Comparison of ENCODE assay signal across 8 cellular contexts in genomic region chr22:45164217-45165123, GRCh38. TPM values are rescaled to one million over a fixed set of nuclear protein-coding genes. Genes with fewer than 3 reads are reported as not detected.
DNase-seq lines count a peak whose midpoint lies in the region; ATAC-seq, FAIRE-seq and TF ChIP-seq lines count a peak whose summit lies in the region.

No MANE protein-coding gene starts in this region.

- TF ChIP-seq RAD21 in GM12878 (IDR thresholded peaks at IDR 0.05; ENCODE audit: insufficient read depth, low read depth, low read length): no peak

- H3K4me2 ChIP-seq in GM12878 (ENCODE audit: control insufficient read depth, insufficient read depth) (peak overlapping the region; percentile 56), smooth muscle cell (peak overlapping the region; percentile 96)

- H3K4me3 ChIP-seq in SJSA1: peak overlapping the region; percentile 88
- peak overlapping the region; percentile 97 for H3K4me3 ChIP-seq in GM12878
- H3K4me3 ChIP-seq in iPS-20b (ENCODE audit: low read length): peak overlapping the region; percentile 98
- H3K4me3 ChIP-seq in smooth muscle cell: peak overlapping the region; percentile 95

- ATAC-seq in GM18517 (IDR thresholded peaks at IDR 0.05; ENCODE audit: unreplicated experiment): peak; percentile 5
- ATAC-seq in HG02840 (IDR thresholded peaks at IDR 0.05; ENCODE audit: low FRiP score, unreplicated experiment): peak; percentile 29
- peak; percentile 52 for ATAC-seq in GM12878

- H3K36me3 ChIP-seq in SJSA1 (peaks cover 64% of the 10 kb centered on the region), GM12878 (ENCODE audit: control insufficient read depth in 2 of 2, insufficient read depth in 2 of 2, low read length in 1 of 2) (peaks cover 2 to 10% of the 10 kb centered on the region in 2 experiments), iPS-20b (ENCODE audit: insufficient read depth, low read depth, low read length) (peaks cover 38% of the 10 kb centered on the region), smooth muscle cell (ENCODE audit: low read depth) (no peaks in the 10 kb centered on the region)

- H4K20me1 ChIP-seq in GM12878 (ENCODE audit: control insufficient read depth, insufficient read depth) (no peaks in the 10 kb centered on the region), smooth muscle cell (ENCODE audit: low read depth) (peaks cover 33% of the 10 kb centered on the region)

- RAD21 ChIA-PET in GM12878 (lab: Charles Lee; ENCODE audit: unreplicated experiment): interaction anchor here (0.5 to 2.2 kb wide), 12 partner anchors 10 to 169 kb away, joined by 3 to 15 read pairs (median 4); no protein-coding TSS in a partner anchor

- H3F3A ChIP-seq in smooth muscle cell (ENCODE audit: low read depth): peaks cover 11% of the 10 kb centered on the region

- H3K79me2 ChIP-seq in GM12878 (ENCODE audit: control insufficient read depth, insufficient read depth, low read length) (peaks cover 76% of the 10 kb centered on the region), smooth muscle cell (ENCODE audit: low read depth) (peaks cover 68% of the 10 kb centered on the region)

- H3K27me3 ChIP-seq in SJSA1 (replicated peaks) (no peaks in the 10 kb centered on the region), GM12878 (replicated peaks in 1 of 2; ENCODE audit: control insufficient read depth in 2 of 2, insufficient read depth in 2 of 2, low read length in 1 of 2) (no peaks in the 10 kb centered on the region), iPS-20b (ENCODE audit: insufficient read depth, low read length) (no peaks in the 10 kb centered on the region), smooth muscle cell (ENCODE audit: low read depth) (no peaks in the 10 kb centered on the region)

- H3K27ac ChIP-seq in SJSA1: peak overlapping the region; percentile 85
- peak overlapping the region; percentile 78 for H3K27ac ChIP-seq in GM12878 (ENCODE audit: control insufficient read depth, insufficient read depth)
- H3K27ac ChIP-seq in iPS-20b (ENCODE audit: low read length): peak overlapping the region; percentile 67
- H3K27ac ChIP-seq in smooth muscle cell (ENCODE audit: low read depth): peak overlapping the region; percentile 64

- peak overlapping the region; percentile 56 for H2AFZ ChIP-seq in GM12878 (ENCODE audit: control insufficient read depth, low read depth, low read length)
- H2AFZ ChIP-seq in smooth muscle cell (ENCODE audit: low read depth): peak overlapping the region; percentile 89

- TF ChIP-seq CTCF in GM12878 (IDR thresholded peaks at IDR 0.05 in 2 of 3, conservative IDR thresholded peaks at IDR 0.05 in 1 of 3; ENCODE audit: control insufficient read depth in 2 of 3, extremely low read depth in 1 of 3, insufficient read depth in 1 of 3, low read depth in 3 of 3, low read length in 3 of 3) (no peak), smooth muscle cell (IDR thresholded peaks at IDR 0.05; ENCODE audit: borderline replicate concordance, insufficient read depth, poor library complexity, severe bottlenecking) (no peak)

- 0% methylated on average over 14 of the region's 65 CpGs for WGBS in GM12878 (ENCODE audit: insufficient coverage, insufficient replicate concordance, low lambda C conversion rate, missing lambda C conversion rate)
- 2% methylated on average over 28 of the region's 65 CpGs for WGBS in smooth muscle cell (ENCODE audit: low lambda C conversion rate)

- CTCF ChIA-PET in GM12878 (lab: Yijun Ruan, JAX): interaction anchor here (0.8 to 3.2 kb wide), 14 partner anchors 9 to 100 kb away, joined by 3 to 9 read pairs (median 4); no protein-coding TSS in a partner anchor

- TF ChIP-seq POLR2A in GM12878 (IDR thresholded peaks at IDR 0.05; ENCODE audit: low read depth, low read length): no peak

- TF ChIP-seq EP300 in GM12878 (IDR thresholded peaks at IDR 0.05; ENCODE audit: borderline replicate concordance in 1 of 2, control insufficient read depth in 1 of 2, low read depth in 2 of 2, low read length in 2 of 2): no peak

- intact Hi-C loops in GM12878 (cut with micrococcal nuclease; ENCODE audit: unreplicated experiment): loop anchor here (5.0 kb wide), 2 partner anchors 73 to 98 kb away; no protein-coding TSS in a partner anchor

- SMC1A ChIA-PET in GM12878 (lab: Charles Lee; ENCODE audit: uncharacterized antibody, unreplicated experiment): interaction anchor here (0.8 to 3.5 kb wide), 12 partner anchors 10 to 337 kb away, joined by 3 to 24 read pairs (median 4); no protein-coding TSS in a partner anchor

- POLR2A ChIA-PET in GM12878 (lab: Charles Lee): interaction anchor here (0.8 to 2.4 kb wide), 6 partner anchors 11 to 82 kb away, joined by 3 to 16 read pairs (median 3); no protein-coding TSS in a partner anchor

- DNase-seq in SJSA1 (ENCODE audit: low read depth in 1 of 2, low spot score in 2 of 2) (peak in 1 of 2 experiments; percentile 19), GM12878 (ENCODE audit: low read depth, low spot score) (no peak), smooth muscle cell (lab: John Stamatoyannopoulos, UW; ENCODE audit: unreplicated experiment) (no peak), 8988T (no peak), NCI-H1694 (lab: John Stamatoyannopoulos, UW) (no peak)

- peak overlapping the region; percentile 93 for H3K9ac ChIP-seq in GM12878 (ENCODE audit: control insufficient read depth, insufficient read depth, low read length)
- H3K9ac ChIP-seq in iPS-20b (ENCODE audit: low read depth, low read length): peak overlapping the region; percentile 88; the same call in 1 of the 2 replicates
- peak overlapping the region; percentile 83 for H3K9ac ChIP-seq in smooth muscle cell (ENCODE audit: low read depth)

- no peak for FAIRE-seq in GM12878 (lab: Jason Lieb, UNC)

- peaks cover 43% of the 10 kb centered on the region for H3K4me1 ChIP-seq in SJSA1 (replicated peaks)
- H3K4me1 ChIP-seq in GM12878 (ENCODE audit: control insufficient read depth, insufficient read depth, low read length): peaks cover 9% of the 10 kb centered on the region
- peaks cover 21% of the 10 kb centered on the region for H3K4me1 ChIP-seq in iPS-20b (ENCODE audit: insufficient read depth, low read length)
- H3K4me1 ChIP-seq in smooth muscle cell (ENCODE audit: low read depth): peaks cover 26% of the 10 kb centered on the region

- in situ Hi-C loops in GM12878 (cut with MboI): no loop called here

- no peaks in the 10 kb centered on the region for H3K9me3 ChIP-seq in SJSA1 (replicated peaks)
- no peaks in the 10 kb centered on the region for H3K9me3 ChIP-seq in GM12878 (replicated peaks; ENCODE audit: control insufficient read depth, insufficient read depth, low read length)
- no peaks in the 10 kb centered on the region for H3K9me3 ChIP-seq in iPS-20b (ENCODE audit: insufficient read depth, low read depth, low read length)
- H3K9me3 ChIP-seq in smooth muscle cell (replicated peaks; ENCODE audit: low read depth): no peaks in the 10 kb centered on the region

- no TSS peak for BruUV-seq in GM12878 (replicated peaks; lab: Mats Ljungman, UMichigan)

TF ChIP-seq in GM12878, 131 proteins besides CTCF, POLR2A, EP300 and RAD21:
- peak; percentile 64; the same call in 1 of the 2 replicates for TF ChIP-seq LARP7 (IDR thresholded peaks at IDR 0.05)
- 0 out of 2 replicates have a peak, but pooled peaks have one; percentile 40 for TF ChIP-seq WRNIP1 (IDR thresholded peaks at IDR 0.05; ENCODE audit: borderline replicate concordance, low read depth, low read length)
- TF ChIP-seq DPF2 (IDR thresholded peaks at IDR 0.05): 0 out of 2 replicates have a peak, but pooled peaks have one; percentile 7
- TF ChIP-seq PRDM15 (CRISPR knock-in tag; IDR thresholded peaks at IDR 0.05): no peak

RNA-seq across cellular contexts. Expression of gene NUP50, which starts 0.7 kb away (rescaled TPM):
- total RNA-seq in SJSA1 (2014; rRNA removed; shearing (Covaris generic)): 61.9 and 124 TPM in 2 replicates
- total RNA-seq in GM12878 (2013; cell fraction: nucleolus; rRNA removed): 87.1 and 92.4 TPM in 2 replicates
- total RNA-seq in GM12878 (2014; rRNA removed): 79.0 and 83.2 TPM in 2 replicates
- 79.3 and 84.3 TPM in 2 replicates for total RNA-seq in GM12878 (2014; rRNA removed; fragmentation: Illumina TruSeq; extraction: Trizol)
- total RNA-seq in GM12878 (2021): 117 and 125 TPM in 2 replicates
- 26.3 TPM for polyA plus RNA-seq in GM12878 (2011; ENCODE audit: low read depth)
- polyA plus RNA-seq in GM12878 (2011; rRNA removed): 46.4 and 49.5 TPM in 2 replicates
- 33.5 and 36.6 TPM in 2 replicates for polyA plus RNA-seq in GM12878 (2011; cell fraction: cytosol; rRNA removed)
- polyA plus RNA-seq in GM12878 (2011; cell fraction: nucleus; rRNA removed): 39.1 and 47.0 TPM in 2 replicates
- polyA plus RNA-seq in GM12878 (2012): 39.6 and 44.2 TPM in 2 replicates
- polyA plus RNA-seq in GM12878 (2014; fragmentation: Illumina TruSeq; extraction: Trizol): 82.5 and 91.0 TPM in 2 replicates
- polyA plus RNA-seq in GM12878 (2014; fragmentation: Nextera tagmentation; extraction: Ambion mirVana): 10 to 100 TPM; 36.8 to 43.4 TPM
- polyA plus RNA-seq in GM12878 (2014; rRNA removed): 66.9 and 71.3 TPM in 2 replicates
- 10 to 100 TPM; 78.7 to 89.4 TPM for polyA plus RNA-seq in GM12878 (2016; fragmentation: Nextera tagmentation; extraction: Ambion mirVana)
- 80.2 and 102 TPM in 2 replicates for polyA minus RNA-seq in GM12878 (2011; rRNA and poly(A)+ RNA removed)
- polyA minus RNA-seq in GM12878 (2011; cell fraction: cytosol; rRNA and poly(A)+ RNA removed): 19.0 and 23.5 TPM in 2 replicates
- polyA minus RNA-seq in GM12878 (2011; cell fraction: nucleus; rRNA and poly(A)+ RNA removed): 29.1 and 45.1 TPM in 2 replicates
- total RNA-seq in smooth muscle cell: 21.0 and 33.5 TPM in 2 replicates
- polyA plus RNA-seq in smooth muscle cell: 16.8 and 18.6 TPM in 2 replicates
